In genomic region chr2:169798718-169799495, GRCh38 we compare ENCODE assay signal across 8 cellular contexts.
DNase-seq lines count a peak whose midpoint lies in the region; ATAC-seq lines count a peak whose summit lies in the region.

TSS of gene SSB (plus strand) at chr2:169798871. CDS start at chr2:169800961, 2,090 bp downstream.

- H3K4me1 Mint-ChIP-seq in central memory CD8-positive, alpha-beta T cell = peaks cover 15% of the 10 kb centered on the region

- peak within 1 kb of the TSS; percentile 87 for H3K4me3 Mint-ChIP-seq in central memory CD8-positive, alpha-beta T cell

- DNase-seq in AG08395 (ENCODE audit: low spot score) = peak; percentile 99
- peak; percentile 90 for DNase-seq in NCI-H345 treated with DMSO at 0.1 percent for 48 hours (lab: John Stamatoyannopoulos, UW; ENCODE audit: unreplicated experiment)
- DNase-seq in activated CD4-positive, CD25-positive, alpha-beta regulatory T cell treated with anti-CD3 and anti-CD28 coated beads, Interleukin-2, amount 50 U/mL, for 16 hours (ENCODE audit: low read depth, low spot score) = peak; percentile 84
- peak; percentile 64 to 78 for DNase-seq in central memory CD8-positive, alpha-beta T cell (ENCODE audit: low spot score in 2 of 2)
- DNase-seq in iris pigment epithelial cell (ENCODE audit: low read depth) = peak; percentile 93
- DNase-seq in stimulated activated CD4-positive, alpha-beta T cell treated with anti-CD3 and anti-CD28 coated beads, Interleukin-12 subunit alpha, Interleukin-12 subunit beta, amount 100 ng/mL, for 4 hours = peak; percentile 95

- peak within 1 kb of the TSS; percentile 93 for H3K27ac Mint-ChIP-seq in central memory CD8-positive, alpha-beta T cell (ENCODE audit: low read depth)

- H3K27me3 Mint-ChIP-seq in central memory CD8-positive, alpha-beta T cell = no peaks in the 10 kb centered on the region

- no peaks in the 10 kb centered on the region for H3K9me3 Mint-ChIP-seq in central memory CD8-positive, alpha-beta T cell

- ATAC-seq in GM18909 (IDR thresholded peaks at IDR 0.05; ENCODE audit: poor library complexity, unreplicated experiment) = peak; percentile 96
- peak; percentile 97 for ATAC-seq in HG03175 (IDR thresholded peaks at IDR 0.05; ENCODE audit: unreplicated experiment)
- ATAC-seq in central memory CD8-positive, alpha-beta T cell (replicated peaks; ENCODE audit: extremely low read depth, poor library complexity, severe bottlenecking) = peak; percentile 94

- peaks cover 36% of the 10 kb centered on the region for H3K36me3 Mint-ChIP-seq in central memory CD8-positive, alpha-beta T cell (ENCODE audit: insufficient read depth)

Comparison
In these comparisons a context has a peak if more than half of its experiments do, and no peak if none do; other contexts are left out.
1. Peak in every context shown above with its lines: DNase-seq and ATAC-seq.